ENCODE assay signal across 8 cellular contexts in the genomic region with DNA sequence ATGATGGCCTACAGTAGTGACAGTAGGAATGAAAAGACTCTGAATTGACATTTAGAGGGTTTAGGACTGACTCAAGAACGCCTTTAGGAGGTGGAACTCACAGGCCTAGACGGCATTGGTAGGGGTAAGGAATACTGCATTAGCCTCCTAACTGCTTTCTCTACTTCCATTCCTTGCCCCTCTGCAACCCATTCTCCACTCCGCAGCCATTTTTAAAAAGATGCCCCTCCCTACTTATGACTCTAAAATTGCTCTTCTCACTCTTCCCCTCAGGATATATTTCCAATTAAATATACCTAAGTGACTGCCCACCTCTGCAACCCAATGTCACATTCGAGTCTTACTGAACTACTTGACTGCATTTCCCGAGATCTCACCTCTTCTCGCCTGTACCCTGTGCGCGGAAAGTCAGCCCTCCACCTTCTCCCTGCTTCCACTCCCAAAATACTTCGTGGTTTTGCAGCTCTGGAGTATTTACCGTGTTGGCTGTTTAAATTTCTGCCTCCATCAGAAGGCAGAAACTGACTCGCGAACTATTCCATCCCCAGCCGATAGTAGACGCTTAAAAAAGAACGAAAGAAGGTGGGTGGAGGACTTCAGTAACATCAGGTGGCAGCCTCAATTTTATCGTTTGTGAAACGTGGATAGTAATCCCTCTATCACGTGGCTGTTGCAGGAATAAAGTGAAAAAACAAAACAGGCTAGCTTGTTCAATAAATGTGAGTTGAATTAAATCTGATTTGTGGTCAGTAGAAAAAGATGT. TPM values are rescaled to one million over a fixed set of nuclear protein-coding genes. Genes with fewer than 3 reads are reported as not detected.
DNase-seq lines count a peak whose midpoint lies in the region; ATAC-seq lines count a peak whose summit lies in the region.

No MANE protein-coding gene starts in this region.

- H3K9me3 Mint-ChIP-seq in activated T-cell treated with anti-CD3 and anti-CD28 coated beads, Interleukin-2, amount 50 U/mL, for 4 hours: no peaks in the 10 kb centered on the region

- H2BK120ac ChIP-seq in trophoblast cell (ENCODE audit: insufficient read depth, low read length, poor library complexity): no peak overlapping the region

- H3K23ac ChIP-seq in trophoblast cell (ENCODE audit: low read length): no peak overlapping the region

- H2AK5ac ChIP-seq in trophoblast cell (ENCODE audit: low read length): no peak overlapping the region

- H3K4me2 ChIP-seq in trophoblast cell (ENCODE audit: low read length): peak overlapping the region; percentile 83

- H3K27me3 Mint-ChIP-seq in activated T-cell treated with anti-CD3 and anti-CD28 coated beads, Interleukin-2, amount 50 U/mL, for 4 hours (ENCODE audit: low read depth): no peaks in the 10 kb centered on the region

- H2BK5ac ChIP-seq in trophoblast cell (ENCODE audit: low read depth, low read length, poor library complexity): no peak overlapping the region

- peaks cover 26% of the 10 kb centered on the region for H3K36me3 Mint-ChIP-seq in activated T-cell treated with anti-CD3 and anti-CD28 coated beads, Interleukin-2, amount 50 U/mL, for 4 hours (ENCODE audit: insufficient read depth)

- H3K14ac ChIP-seq in trophoblast cell (ENCODE audit: low read length): no peak overlapping the region

- no peak overlapping the region for H3K27ac ChIP-seq in trophoblast cell (ENCODE audit: low read depth, low read length)

- H4K91ac ChIP-seq in trophoblast cell (ENCODE audit: low read depth, low read length): no peak overlapping the region

- H3K79me2 ChIP-seq in trophoblast cell (ENCODE audit: control insufficient read depth, insufficient read depth, low read length, poor library complexity): peaks cover 17% of the 10 kb centered on the region

- peaks cover 36% of the 10 kb centered on the region for H3K4me1 Mint-ChIP-seq in activated T-cell treated with anti-CD3 and anti-CD28 coated beads, Interleukin-2, amount 50 U/mL, for 4 hours (ENCODE audit: low read depth)

- no peak overlapping the region for H2BK12ac ChIP-seq in trophoblast cell (ENCODE audit: low read length)

- no peak for ATAC-seq in activated T-cell treated with anti-CD3 and anti-CD28 coated beads, Interleukin-2, amount 50 U/mL, for 4 hours
- ATAC-seq in GM19328 (IDR thresholded peaks at IDR 0.05; ENCODE audit: unreplicated experiment) (no peak), GM19023 (IDR thresholded peaks at IDR 0.05; ENCODE audit: unreplicated experiment) (no peak)

- no peak overlapping the region for H3K9ac ChIP-seq in trophoblast cell (ENCODE audit: low read length)

- peak overlapping the region; percentile 73 for H4K8ac ChIP-seq in trophoblast cell (ENCODE audit: low read depth, low read length)

- H3K18ac ChIP-seq in trophoblast cell (ENCODE audit: low read length): no peak overlapping the region

- no CpG with 5 or more reads among the region's 18 CpGs for WGBS in trophoblast cell (ENCODE audit: extremely low coverage, insufficient coverage, insufficient read length)

- H4K12ac ChIP-seq in trophoblast cell (ENCODE audit: low read depth, low read length): no peak overlapping the region

- peaks cover 6 to 9% of the 10 kb centered on the region in 2 experiments for H3K4me1 ChIP-seq in trophoblast cell (ENCODE audit: control insufficient read depth in 1 of 2, insufficient read depth in 2 of 2, low read length in 2 of 2)

- H3K27me3 ChIP-seq in MG63: no peaks in the 10 kb centered on the region
- H3K27me3 ChIP-seq in trophoblast cell (ENCODE audit: insufficient read depth, low read length): no peaks in the 10 kb centered on the region

- DNase-seq in MG63: no peak
- no peak for DNase-seq in activated T-cell treated with anti-CD3 and anti-CD28 coated beads, Interleukin-2, amount 50 U/mL, for 4 hours
- peak; percentile 13 for DNase-seq in foreskin melanocyte
- peak in 1 of 2 donors; percentile 42 for DNase-seq in trophoblast cell
- DNase-seq in NK-92 treated with Interleukin-12 subunit alpha and Interleukin-12 subunit beta, amount 100 ng/mL, for 24 hours (lab: John Stamatoyannopoulos, UW): no peak

- H3K4ac ChIP-seq in trophoblast cell (ENCODE audit: low read depth, low read length): no peak overlapping the region

- H2AFZ ChIP-seq in trophoblast cell (ENCODE audit: insufficient read depth, low read length, poor library complexity): no peak overlapping the region

- H3K36me3 ChIP-seq in MG63: peaks cover 33% of the 10 kb centered on the region
- H3K36me3 ChIP-seq in trophoblast cell (ENCODE audit: control insufficient read depth in 1 of 2, insufficient read depth in 2 of 2, low read length in 2 of 2): peaks cover 1 to 3% of the 10 kb centered on the region in 2 experiments

- H3K79me1 ChIP-seq in trophoblast cell (ENCODE audit: low read length): peaks cover 5% of the 10 kb centered on the region

- H3K4me3 ChIP-seq in GM08714 (ENCODE audit: low read length) (peak overlapping the region; percentile 86), MG63 (peak overlapping the region; percentile 87), trophoblast cell (ENCODE audit: low read depth, low read length) (no peak overlapping the region)

- H3K9me3 ChIP-seq in MG63: no peaks in the 10 kb centered on the region
- no peaks in the 10 kb centered on the region for H3K9me3 ChIP-seq in trophoblast cell (ENCODE audit: insufficient read depth, low read depth, low read length)

- H3K4me3 Mint-ChIP-seq in activated T-cell treated with anti-CD3 and anti-CD28 coated beads, Interleukin-2, amount 50 U/mL, for 4 hours: peak overlapping the region; percentile 96

RNA-seq across cellular contexts. Expression of gene YBX1, which starts 1.1 kb away (rescaled TPM):
- 1,830 and 1,912 TPM in 2 replicates for total RNA-seq in MG63 (2014; rRNA removed; shearing (Covaris generic); ENCODE audit: low replicate concordance)
- 1,000 to 10,000 TPM; 1,281 to 1,520 (median 1,366) TPM for total RNA-seq in activated T-cell treated with anti-CD3 and anti-CD28 coated beads, Interleukin-2, amount 50 U/mL, for 4 hours
- polyA plus RNA-seq in trophoblast cell (2013): 704 and 749 TPM in 2 replicates

RNA-seq across cellular contexts. Expression of gene PPIH, which starts 22.9 kb away (rescaled TPM):
- total RNA-seq in MG63 (2014; rRNA removed; shearing (Covaris generic); ENCODE audit: low replicate concordance): 79.5 and 110 TPM in 2 replicates
- 100 to 1,000 TPM in 2 of 3 donors, 10 to 100 TPM in 1; 97.4 to 122 (median 117) TPM for total RNA-seq in activated T-cell treated with anti-CD3 and anti-CD28 coated beads, Interleukin-2, amount 50 U/mL, for 4 hours
- 67.5 and 68.6 TPM in 2 replicates for polyA plus RNA-seq in trophoblast cell (2013)

RNA-seq across cellular contexts. Expression of gene CLDN19, which starts 58.9 kb away (rescaled TPM):
- total RNA-seq in MG63 (2014; rRNA removed; shearing (Covaris generic); ENCODE audit: low replicate concordance): 0.99 TPM in 1 of 2 replicates, not detected in the other
- not detected for total RNA-seq in activated T-cell treated with anti-CD3 and anti-CD28 coated beads, Interleukin-2, amount 50 U/mL, for 4 hours
- polyA plus RNA-seq in trophoblast cell (2013): 1.8 TPM in 2 replicates
